ENCODE assay signal across 8 cellular contexts in the genomic region with DNA sequence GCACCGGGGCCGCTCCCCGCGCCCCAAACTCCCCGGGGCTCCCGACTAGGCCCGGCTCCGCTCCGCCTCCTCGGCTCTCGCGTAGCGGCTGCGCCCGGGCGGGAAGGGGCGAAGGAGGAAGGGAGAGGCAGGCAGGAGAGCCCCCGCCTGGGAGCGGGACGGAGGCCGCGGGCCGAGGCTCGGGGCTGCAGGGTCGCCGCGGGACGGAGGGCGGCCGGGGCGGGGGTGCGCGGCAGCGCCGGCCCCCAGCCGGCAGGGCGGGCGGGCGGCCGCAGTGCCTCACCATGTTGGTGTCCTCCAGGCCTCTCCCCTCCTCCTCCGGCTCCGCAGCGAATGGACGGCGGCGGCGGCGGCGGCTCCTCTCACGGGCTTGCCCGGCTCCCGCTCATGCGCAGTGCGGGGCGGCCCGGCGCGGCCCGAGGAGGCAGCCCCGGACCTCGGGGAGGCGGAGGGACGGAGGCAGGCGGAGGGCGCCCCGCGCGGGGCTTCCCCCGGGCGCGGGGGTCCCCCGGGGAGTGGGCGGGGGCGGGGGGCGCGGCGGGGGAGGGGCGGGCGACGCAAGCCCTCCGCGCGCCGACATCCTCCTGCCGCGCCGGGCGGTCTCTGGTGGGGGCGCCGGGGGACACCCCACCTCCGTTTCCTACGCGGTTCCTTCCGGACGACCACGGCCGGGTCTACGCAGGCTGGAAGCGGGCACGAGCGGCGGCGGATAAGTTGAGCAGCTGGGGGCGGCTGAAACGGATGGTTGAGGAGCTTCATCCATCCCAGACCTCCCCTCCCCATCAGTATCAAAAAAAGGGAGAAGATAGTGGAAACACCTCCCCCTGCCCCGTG. TPM values are rescaled to one million over a fixed set of nuclear protein-coding genes. Genes with fewer than 3 reads are reported as not detected.
DNase-seq lines count a peak whose midpoint lies in the region; ATAC-seq, FAIRE-seq and TF ChIP-seq lines count a peak whose summit lies in the region.

Gene DCUN1D1, minus strand, starts transcription at position 335 of the 834 bp plus-strand sequence. Its CDS starts 49 bp downstream, at position 286.

- in situ Hi-C loops in astrocyte of the cerebellum (cut with HindIII; ENCODE audit: low sequenced_read_pairs), result no loop called here

- H3K9me2 ChIP-seq in hepatocyte (replicated peaks; ENCODE audit: insufficient read depth), result no peaks in the 10 kb centered on the region

- H2AFZ ChIP-seq in hepatocyte, result peak within 1 kb of the TSS; percentile 98

- peaks cover 12% of the 10 kb centered on the region for H3K4me1 ChIP-seq in hepatocyte (ENCODE audit: insufficient read depth)

- peak within 1 kb of the TSS; percentile 77 for H3K27ac ChIP-seq in hepatocyte

- DNase-seq in GM18507 (ENCODE audit: extremely low spot score, insufficient read length, low read depth), result peak; percentile 87
- DNase-seq in NCI-H187 treated with DMSO at 0.1 percent for 48 hours (lab: John Stamatoyannopoulos, UW), result peak; percentile 8
- DNase-seq in T1000 (lab: John Stamatoyannopoulos, UW), result peak; percentile 78
- DNase-seq in astrocyte of the cerebellum (ENCODE audit: low read depth), result peak; percentile 49
- peak; percentile 95 for DNase-seq in hepatocyte (ENCODE audit: low spot score)
- peak; percentile 18 for DNase-seq in retinal pigment epithelial cell (ENCODE audit: low read depth)
- no peak for DNase-seq in OCI-M2 (lab: John Stamatoyannopoulos, UW; ENCODE audit: unreplicated experiment)

- peaks cover 25% of the 10 kb centered on the region for H4K20me1 ChIP-seq in hepatocyte (ENCODE audit: insufficient read depth, poor library complexity, severe bottlenecking)

- peak; percentile 89 for ATAC-seq in HG02885 (IDR thresholded peaks at IDR 0.05; ENCODE audit: poor library complexity, unreplicated experiment)

- peak within 1 kb of the TSS; percentile 89 for H3K4me3 ChIP-seq in astrocyte of the cerebellum (ENCODE audit: low read depth, low read length)
- H3K4me3 ChIP-seq in hepatocyte, result peak within 1 kb of the TSS; percentile 94
- peak within 1 kb of the TSS; percentile 92 for H3K4me3 ChIP-seq in retinal pigment epithelial cell (ENCODE audit: low read length)

- peak within 1 kb of the TSS; percentile 92 for H3K4me2 ChIP-seq in hepatocyte

- peak; percentile 5 for FAIRE-seq in GM18507 (lab: Jason Lieb, UNC)

- no peak for TF ChIP-seq CTCF in astrocyte of the cerebellum (IDR thresholded peaks at IDR 0.05; ENCODE audit: low read depth, low read length, missing control alignments)
- TF ChIP-seq CTCF in hepatocyte (IDR thresholded peaks at IDR 0.05; ENCODE audit: poor library complexity), result no peak
- TF ChIP-seq CTCF in retinal pigment epithelial cell (conservative IDR thresholded peaks at IDR 0.05; ENCODE audit: low read depth, low read length), result no peak

- H3K9me3 ChIP-seq in hepatocyte (ENCODE audit: low read depth), result no peaks in the 10 kb centered on the region

- 3% methylated on average over 45 of the region's 106 CpGs for WGBS in hepatocyte (ENCODE audit: low lambda C conversion rate, missing lambda C conversion rate)

- peaks cover 46% of the 10 kb centered on the region for H3K79me2 ChIP-seq in hepatocyte

- H3K36me3 ChIP-seq in hepatocyte (replicated peaks; ENCODE audit: insufficient read depth, low read depth), result no peaks in the 10 kb centered on the region

- no peaks in the 10 kb centered on the region for H3K27me3 ChIP-seq in hepatocyte

RNA-seq across cellular contexts. Expression of gene DCUN1D1, which starts in this region (rescaled TPM):
- total RNA-seq in hepatocyte, result 41.5 and 49.2 TPM in 2 replicates
- 22.2 and 23.8 TPM in 2 replicates for polyA plus RNA-seq in hepatocyte
